ENCODE assay signal across 13 cellular contexts in genomic region chr15:74314897-74315438, GRCh38. TPM values are rescaled to one million over a fixed set of nuclear protein-coding genes. Genes with fewer than 3 reads are reported as not detected.
DNase-seq lines count a peak whose midpoint lies in the region; ATAC-seq, FAIRE-seq and TF ChIP-seq lines count a peak whose summit lies in the region.
"Had no signal": no experiment of that assay in that cellular context is flagged by ENCODE, and none has a peak within 500 bp of the region (broad histone marks: within the 10 kb centered on the region; RNA-seq: fewer than 3 reads in every experiment).

No MANE protein-coding gene starts in this region.

- no peak for TF ChIP-seq EP300 in H1 (IDR thresholded peaks at IDR 0.05; ENCODE audit: borderline replicate concordance in 1 of 2, low read depth in 2 of 2, low read length in 2 of 2)

- H3K18ac ChIP-seq in H1 (ENCODE audit: extremely low read depth, low read length), result no peak overlapping the region; the same call in 1 of the 2 replicates

- H3K4me1 ChIP-seq in H1 (replicated peaks in 1 of 4; ENCODE audit: control insufficient read depth in 3 of 4, insufficient read depth in 4 of 4, low read length in 3 of 4), result peaks cover 3 to 42% (median 27%) of the 10 kb centered on the region in 4 experiments

- H3K4me3 ChIP-seq in H1 (ENCODE audit: extremely low read depth in 1 of 4, insufficient read depth in 2 of 4, low read depth in 3 of 4, low read length in 4 of 4), result no peak overlapping the region
- H3K4me3 ChIP-seq: MG63, neural progenitor cell, Peyer's patch, upper lobe of right lung had no signal

- 0 out of 2 replicates have a peak overlapping the region, but pooled peaks have one; percentile 75 for H2BK20ac ChIP-seq in H1 (ENCODE audit: low read length)

- H3K9ac ChIP-seq in H1 (replicated peaks in 1 of 4; ENCODE audit: extremely low read depth in 1 of 4, low read depth in 3 of 4, low read length in 3 of 4), result no peak overlapping the region
- H3K9ac ChIP-seq: neural progenitor cell had no signal

- CTCF ChIA-PET in activated CD8-positive, alpha-beta T cell treated with anti-CD3 and anti-CD28 coated beads, Interleukin-2, amount 10 ng/mL, durations not matched to agents 7 days and 5 days (lab: Charles Lee), result interaction anchor here (1.0 to 1.7 kb wide), 5 partner anchors 7 to 342 kb away, joined by 3 to 9 read pairs (median 4); no protein-coding TSS in a partner anchor
- CTCF ChIA-PET in H1 (lab: Charles Lee; ENCODE audit: partially characterized antibody), result interaction anchor here (1.0 to 18.1 kb wide), 17 partner anchors 3 to 265 kb away, joined by 3 to 353 read pairs (median 4); partner anchors contain the start of genes ISLR and STRA6

- H3K14ac ChIP-seq in H1 (ENCODE audit: insufficient read length), result no peak overlapping the region

- peak; percentile 53 for ATAC-seq in activated CD8-positive, alpha-beta T cell treated with anti-CD3 and anti-CD28 coated beads, Interleukin-2, amount 10 ng/mL, durations not matched to agents 7 days and 5 days
- ATAC-seq in GM21360 (IDR thresholded peaks at IDR 0.05; ENCODE audit: unreplicated experiment) (no peak), left colon (no peak)
- ATAC-seq: upper lobe of right lung had no signal

- H3K4ac ChIP-seq in H1 (replicated peaks; ENCODE audit: insufficient read length, low read depth, low read length), result no peak overlapping the region

- H3K9me3 ChIP-seq in H1 (ENCODE audit: insufficient read depth in 2 of 2, low read depth in 1 of 2, low read length in 1 of 2), result no peaks in the 10 kb centered on the region
- H3K9me3 ChIP-seq: MG63, Peyer's patch, upper lobe of right lung had no signal

- peak overlapping the region; percentile 92; the same call in 1 of the 2 replicates for H2BK12ac ChIP-seq in H1 (ENCODE audit: low read depth, low read length)

- TF ChIP-seq RAD21 in H1 (IDR thresholded peaks at IDR 0.05 in 1 of 2, conservative IDR thresholded peaks at IDR 0.05 in 1 of 2; ENCODE audit: low read depth in 2 of 2, low read length in 2 of 2), result no peak

- no peak overlapping the region for H2AFZ ChIP-seq in H1 (ENCODE audit: low read length)
- H2AFZ ChIP-seq: neural progenitor cell had no signal

- H3K27ac Mint-ChIP-seq in activated CD8-positive, alpha-beta T cell treated with anti-CD3 and anti-CD28 coated beads, Interleukin-2, amount 10 ng/mL, durations not matched to agents 7 days and 5 days, result peak overlapping the region; percentile 86

- no peak overlapping the region for H2BK120ac ChIP-seq in H1 (replicated peaks; ENCODE audit: low read depth, low read length)

- peaks cover 66% of the 10 kb centered on the region for H3K4me1 Mint-ChIP-seq in activated CD8-positive, alpha-beta T cell treated with anti-CD3 and anti-CD28 coated beads, Interleukin-2, amount 10 ng/mL, durations not matched to agents 7 days and 5 days (ENCODE audit: low read depth)

- H3K23me2 ChIP-seq in H1 (ENCODE audit: low read depth, low read length), result no peaks in the 10 kb centered on the region

- peak overlapping the region; percentile 64 for H3K4me3 Mint-ChIP-seq in activated CD8-positive, alpha-beta T cell treated with anti-CD3 and anti-CD28 coated beads, Interleukin-2, amount 10 ng/mL, durations not matched to agents 7 days and 5 days
- H3K4me3 Mint-ChIP-seq: neural progenitor cell had no signal

- peaks cover 0 to 3% (median under 1%) of the 10 kb centered on the region in 4 experiments; a peak in 2 of 7 replicates for H3K27me3 ChIP-seq in H1 (replicated peaks in 1 of 4; ENCODE audit: control insufficient read depth in 3 of 4, extremely low read depth in 1 of 4, insufficient read depth in 3 of 4, low read length in 3 of 4)
- H3K27me3 ChIP-seq: MG63, neural progenitor cell, Peyer's patch, upper lobe of right lung had no signal

- no peak overlapping the region for H3K56ac ChIP-seq in H1 (replicated peaks; ENCODE audit: insufficient read length, low read depth, low read length)

- H4K8ac ChIP-seq in H1 (ENCODE audit: extremely low read depth, insufficient read depth, low read length), result 0 out of 2 replicates have a peak overlapping the region, but pooled peaks have one; percentile 22

- no peaks in the 10 kb centered on the region for H3K36me3 ChIP-seq in H1 (ENCODE audit: control insufficient read depth in 2 of 4, insufficient read depth in 4 of 4, low read length in 3 of 4)
- H3K36me3 ChIP-seq: MG63, neural progenitor cell, Peyer's patch, upper lobe of right lung had no signal

- no peak overlapping the region for H3K23ac ChIP-seq in H1 (ENCODE audit: insufficient read length)

- WGBS in H1 (ENCODE audit: extremely low coverage in 1 of 2, insufficient coverage in 1 of 2, insufficient read length in 1 of 2, insufficient replicate concordance in 2 of 2, low coverage in 1 of 2, low lambda C conversion rate in 2 of 2, missing lambda C conversion rate in 1 of 2), 2 experiments, result 78% methylated on average over 10 of the region's 10 CpGs; no CpG with 5 or more reads in 1 of the 2 experiments

- no peak overlapping the region for H3K4me2 ChIP-seq in H1 (ENCODE audit: insufficient read depth in 1 of 2, low read depth in 2 of 2, low read length in 2 of 2)
- H3K4me2 ChIP-seq: neural progenitor cell had no signal

- TF ChIP-seq CTCF in H1 (IDR thresholded peaks at IDR 0.05; ENCODE audit: control extremely low read depth in 1 of 3, insufficient read depth in 1 of 3, low read depth in 1 of 3, low read length in 3 of 3), result no peak

- peak overlapping the region; percentile 83; the same call in 1 of the 2 replicates for H2BK15ac ChIP-seq in H1 (ENCODE audit: low read length)

- no peaks in the 10 kb centered on the region for H3K79me1 ChIP-seq in H1 (ENCODE audit: low read depth, low read length)

- no peaks in the 10 kb centered on the region for H4K20me1 ChIP-seq in H1 (replicated peaks in 1 of 2; ENCODE audit: control insufficient read depth in 1 of 2, insufficient read depth in 2 of 2, low read length in 2 of 2)

- peak overlapping the region; percentile 25 for H2AK5ac ChIP-seq in H1 (ENCODE audit: low read depth, low read length)

- FAIRE-seq in H1 (lab: Jason Lieb, UNC) (no peak), urothelium cell line (lab: Jason Lieb, UNC) (no peak)
- FAIRE-seq: H54 had no signal

- TF ChIP-seq POLR2A in H1 (IDR thresholded peaks at IDR 0.05; ENCODE audit: control extremely low read depth in 1 of 2, low read depth in 2 of 2, low read length in 2 of 2), result no peak

- no peaks in the 10 kb centered on the region for H3K36me3 Mint-ChIP-seq in activated CD8-positive, alpha-beta T cell treated with anti-CD3 and anti-CD28 coated beads, Interleukin-2, amount 10 ng/mL, durations not matched to agents 7 days and 5 days (ENCODE audit: low read depth)
- H3K36me3 Mint-ChIP-seq: neural progenitor cell had no signal

- peak; percentile 29 for DNase-seq in stimulated activated CD4-positive, alpha-beta T cell treated with anti-CD3 and anti-CD28 coated beads, Interleukin-1b, Interleukin-23, amount 100 ng/mL, for 48 hours
- no peak for DNase-seq in stimulated activated CD4-positive, alpha-beta T cell treated with anti-CD3 and anti-CD28 coated beads, Interleukin-12 subunit alpha, Interleukin-12 subunit beta, amount 100 ng/mL, for 4 hours
- peak; percentile 82 for DNase-seq in activated CD8-positive, alpha-beta T cell treated with anti-CD3 and anti-CD28 coated beads, Interleukin-2, amount 10 ng/mL, durations not matched to agents 7 days and 5 days
- DNase-seq in H1 (ENCODE audit: low read depth in 1 of 2, low spot score in 2 of 2), result no peak
- DNase-seq in urothelium cell line (ENCODE audit: low spot score), result peak; percentile 48
- DNase-seq in NCI-H1105 treated with DMSO at 0.1 percent for 48 hours (lab: John Stamatoyannopoulos, UW), result no peak
- no peak for DNase-seq in left colon
- DNase-seq: MG63, upper lobe of right lung had no signal

- H3K27me3 Mint-ChIP-seq in activated CD8-positive, alpha-beta T cell treated with anti-CD3 and anti-CD28 coated beads, Interleukin-2, amount 10 ng/mL, durations not matched to agents 7 days and 5 days (ENCODE audit: low read depth), result no peaks in the 10 kb centered on the region

- H4K91ac ChIP-seq in H1 (replicated peaks; ENCODE audit: insufficient read length, low read length), result peak overlapping the region; percentile 88

- no peak overlapping the region for H4K5ac ChIP-seq in H1 (ENCODE audit: insufficient read length, low read depth, low read length)

- intact Hi-C loops in left colon (cut with DNase I, micrococcal nuclease), result no loop called here

- no peaks in the 10 kb centered on the region for H3K9me3 Mint-ChIP-seq in activated CD8-positive, alpha-beta T cell treated with anti-CD3 and anti-CD28 coated beads, Interleukin-2, amount 10 ng/mL, durations not matched to agents 7 days and 5 days (ENCODE audit: insufficient read depth)
- H3K9me3 Mint-ChIP-seq: neural progenitor cell had no signal

- POLR2A ChIA-PET in activated CD8-positive, alpha-beta T cell treated with anti-CD3 and anti-CD28 coated beads, Interleukin-2, amount 10 ng/mL, durations not matched to agents 7 days and 5 days (lab: Charles Lee), result interaction anchor here (1.4 kb wide), 1 partner anchor 14 kb away, joined by 5 read pairs; no protein-coding TSS in a partner anchor
- POLR2A ChIA-PET in H1 (lab: Charles Lee; ENCODE audit: partially characterized antibody), result interaction anchor here (1.3 to 1.6 kb wide), 2 partner anchors 11 to 113 kb away, joined by 3 to 6 read pairs; no protein-coding TSS in a partner anchor

- H3K79me2 ChIP-seq in H1 (ENCODE audit: control insufficient read depth in 1 of 2, insufficient read depth in 2 of 2, low read length in 2 of 2), result no peaks in the 10 kb centered on the region

- H3K27ac ChIP-seq in H1 (ENCODE audit: low read depth, low read length), result no peak overlapping the region
- H3K27ac ChIP-seq: neural progenitor cell, upper lobe of right lung had no signal

- peak overlapping the region; percentile 41; the same call in 1 of the 2 replicates for H2BK5ac ChIP-seq in H1 (ENCODE audit: low read depth, low read length)

TF ChIP-seq in H1, 55 proteins besides CTCF, POLR2A, EP300 and RAD21 (continues in another document):
- TF ChIP-seq MAX (IDR thresholded peaks at IDR 0.05), result peak; percentile 27; the same call in 1 of the 2 replicates

RNA-seq across cellular contexts. Expression of gene CYP11A1, which starts 52.5 kb away (rescaled TPM):
- total RNA-seq in activated CD8-positive, alpha-beta T cell treated with anti-CD3 and anti-CD28 coated beads, Interleukin-2, amount 10 ng/mL, durations not matched to agents 7 days and 5 days, result not detected
- total RNA-seq in H1 (2021; fragmentation: NEBNext Ultra II Directional; extraction: Animal tissue kit (Norgen Biotek cat#: 25700)), result 1.9 and 3.3 TPM in 2 replicates
- polyA plus RNA-seq in H1 (2011; rRNA removed), result 7.2 and 7.5 TPM in 2 replicates
- 6.9 TPM for polyA plus RNA-seq in H1 (2011; cell fraction: cytosol; rRNA removed)
- 7.1 TPM for polyA plus RNA-seq in H1 (2011; cell fraction: nucleus; rRNA removed)
- 3.6 to 5.9 TPM (median 4.9 TPM) in 4 replicates for polyA plus RNA-seq in H1 (2012, experiment 1 of 2)
- 4.9 TPM for polyA plus RNA-seq in H1 (2012, experiment 2 of 2)
- 2.0 TPM for polyA plus RNA-seq in H1 (2013, experiment 1 of 2)
- 2.0 TPM for polyA plus RNA-seq in H1 (2013, experiment 2 of 2)
- 6.3 and 7.6 TPM in 2 replicates for polyA minus RNA-seq in H1 (2011; rRNA and poly(A)+ RNA removed)
- 4.3 TPM for polyA minus RNA-seq in H1 (2011; cell fraction: cytosol; rRNA and poly(A)+ RNA removed)
- polyA minus RNA-seq in H1 (2011; cell fraction: nucleus; rRNA and poly(A)+ RNA removed), result 2.8 TPM
- total RNA-seq in left colon, result under 1 TPM in 1 of 2 donors, not detected in 1; 0.31 TPM

Comparison
In these comparisons a context has a peak if more than half of its experiments do, and no peak if none do; other contexts are left out.
1. DNase-seq: peak in stimulated activated CD4-positive, alpha-beta T cell treated with anti-CD3 and anti-CD28 coated beads, Interleukin-1b, Interleukin-23, amount 100 ng/mL, for 48 hours (single experiment), activated CD8-positive, alpha-beta T cell treated with anti-CD3 and anti-CD28 coated beads, Interleukin-2, amount 10 ng/mL, durations not matched to agents 7 days and 5 days (single experiment) and urothelium cell line (single experiment); none in stimulated activated CD4-positive, alpha-beta T cell treated with anti-CD3 and anti-CD28 coated beads, Interleukin-12 subunit alpha, Interleukin-12 subunit beta, amount 100 ng/mL, for 4 hours (single experiment), H1 (0 of 2), NCI-H1105 treated with DMSO at 0.1 percent for 48 hours (single experiment) and left colon (0 of 2).